Comparison of ENCODE assay signal across 19 cellular contexts in the genomic region with DNA sequence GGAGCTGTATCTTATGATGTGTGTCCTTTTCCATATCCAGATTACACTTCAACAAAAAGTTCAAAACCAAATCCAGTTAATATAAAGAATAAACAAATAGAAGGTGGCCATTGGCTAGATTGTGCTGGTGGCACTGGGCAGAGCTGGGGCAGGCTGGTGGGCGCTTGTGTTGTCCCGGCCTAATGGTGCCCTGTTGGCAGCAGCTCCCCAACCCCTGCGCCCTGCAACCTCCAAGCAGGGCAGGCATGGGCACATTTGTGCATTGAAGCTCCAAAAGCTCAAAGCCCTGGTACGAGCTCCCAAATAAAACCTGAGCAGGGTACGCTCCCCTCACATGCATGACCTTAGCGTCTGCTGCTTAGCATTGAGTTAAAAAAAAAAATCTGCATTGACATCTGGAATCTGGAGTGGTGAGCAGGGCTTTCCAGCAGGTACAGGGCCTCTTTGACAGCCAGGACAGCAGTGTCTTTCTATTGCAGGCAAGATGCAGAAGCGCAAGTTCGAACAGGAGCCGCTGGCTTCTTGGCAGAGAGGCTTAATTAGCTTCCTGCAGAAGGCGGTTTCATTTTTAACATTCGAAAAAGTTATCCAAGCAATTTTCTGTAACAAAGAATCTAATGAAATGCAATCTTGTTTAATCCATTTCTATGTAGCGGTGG. TPM values are rescaled to one million over a fixed set of nuclear protein-coding genes. Genes with fewer than 3 reads are reported as not detected.
A peak's percentile ranks its signal among the peaks of the same experiment; 100 is the strongest.
DNase-seq lines count a peak whose midpoint lies in the region; ATAC-seq lines count a peak whose summit lies in the region.
"Had no signal": no experiment of that assay in that cellular context is flagged by ENCODE, and none has a peak within 500 bp of the region (broad histone marks: within the 10 kb centered on the region; RNA-seq: fewer than 3 reads in every experiment).

No MANE protein-coding gene starts in this region.

- H3K4me1 Mint-ChIP-seq in T-helper 2 cell treated with Interferon-gamma antibody and Interleukin-4, amounts not matched to agents 5 μg/mL and 100 μg/mL, for 36 hours (ENCODE audit: low read depth) = peaks cover 2% of the 10 kb centered on the region
- peaks cover 0 to 5% (median 0%) of the 10 kb centered on the region in 4 donors for H3K4me1 Mint-ChIP-seq in CD4-positive, alpha-beta memory T cell
- no peaks in the 10 kb centered on the region for H3K4me1 Mint-ChIP-seq in activated naive CD8-positive, alpha-beta T cell treated with anti-CD3 and anti-CD28 coated beads, Interleukin-2, amount 10 ng/mL, durations not matched to agents 7 days and 5 days
- H3K4me1 Mint-ChIP-seq: nephron progenitor cell had no signal

- no peak overlapping the region for H2BK120ac ChIP-seq in mesenchymal stem cell (ENCODE audit: low read depth, low read length)

- no peak overlapping the region for H3K18ac ChIP-seq in mesenchymal stem cell (ENCODE audit: low read depth in 1 of 2, low read length in 2 of 2)

- DNase-seq in T-helper 2 cell treated with Interferon-gamma antibody and Interleukin-4, amounts not matched to agents 5 μg/mL and 100 μg/mL, for 36 hours (ENCODE audit: low spot score) = no peak
- no peak for DNase-seq in T-helper 2 cell
- DNase-seq in CD4-positive, alpha-beta memory T cell = no peak
- no peak for DNase-seq in activated naive CD8-positive, alpha-beta T cell treated with anti-CD3 and anti-CD28 coated beads, Interleukin-2, amount 10 ng/mL, durations not matched to agents 7 days and 5 days
- DNase-seq in mesenchymal stem cell = no peak
- DNase-seq in activated effector memory CD4-positive, alpha-beta T cell treated with Interleukin-2 at 50 U/mL for 16 hours = no peak
- DNase-seq: ACHN; adrenal gland; esophagus squamous epithelium; hypothalamus; left lung; nephron progenitor cell; NK-92 treated with Interleukin-12 subunit alpha and Interleukin-12 subunit beta, amount 100 ng/mL, for 24 hours; right lobe of liver; SHP77 treated with DMSO at 0.1 percent for 48 hours; stimulated activated CD4-positive, alpha-beta T cell treated with anti-CD3 and anti-CD28 coated beads, Interleukin-4, amount 100 ng/mL, for 4 hours; uterus had no signal

- no peak overlapping the region for H2BK5ac ChIP-seq in mesenchymal stem cell (ENCODE audit: low read depth, low read length, poor library complexity, severe bottlenecking)

- H3K27ac ChIP-seq in CD4-positive, alpha-beta memory T cell (ENCODE audit: low read depth, low read length) = no peak overlapping the region
- H3K27ac ChIP-seq in mesenchymal stem cell (ENCODE audit: low read length, poor library complexity, severe bottlenecking) = no peak overlapping the region
- H3K27ac ChIP-seq: adrenal gland, left lung, right lobe of liver, uterus had no signal

- CTCF ChIA-PET in CD4-positive, alpha-beta memory T cell (lab: Charles Lee; ENCODE audit: partially characterized antibody) = no interaction called here

- intact Hi-C loops in CD4-positive, alpha-beta memory T cell (cut with micrococcal nuclease) = no loop called here

- peak overlapping the region; percentile 76 for H3K4me3 Mint-ChIP-seq in T-helper 2 cell treated with Interferon-gamma antibody and Interleukin-4, amounts not matched to agents 5 μg/mL and 100 μg/mL, for 36 hours
- H3K4me3 Mint-ChIP-seq in CD4-positive, alpha-beta memory T cell = peak overlapping the region in 7 of 8 donors; percentile 20 to 79 (median 43)
- H3K4me3 Mint-ChIP-seq in activated naive CD8-positive, alpha-beta T cell treated with anti-CD3 and anti-CD28 coated beads, Interleukin-2, amount 10 ng/mL, durations not matched to agents 7 days and 5 days = peak overlapping the region; percentile 25
- H3K4me3 Mint-ChIP-seq: nephron progenitor cell had no signal

- no peak overlapping the region for H3K14ac ChIP-seq in mesenchymal stem cell (ENCODE audit: low read length in 2 of 2)

- 98% methylated on average over 9 of the region's 12 CpGs for WGBS in mesenchymal stem cell

- no peak overlapping the region for H3K23ac ChIP-seq in mesenchymal stem cell (ENCODE audit: low read length in 2 of 2)

- H4K8ac ChIP-seq in mesenchymal stem cell (ENCODE audit: low read length) = no peak overlapping the region

- H3K4me2 ChIP-seq in mesenchymal stem cell (ENCODE audit: low read length, poor library complexity, severe bottlenecking) = no peak overlapping the region

- no peaks in the 10 kb centered on the region for H3K36me3 ChIP-seq in CD4-positive, alpha-beta memory T cell (ENCODE audit: insufficient read depth, low read length)
- H3K36me3 ChIP-seq in mesenchymal stem cell (ENCODE audit: control insufficient read depth in 1 of 2, insufficient read depth in 2 of 2, low read depth in 1 of 2, low read length in 2 of 2) = no peaks in the 10 kb centered on the region
- H3K36me3 ChIP-seq: adrenal gland, esophagus squamous epithelium, left lung, right lobe of liver, uterus had no signal

- no peaks in the 10 kb centered on the region for H3K9me3 ChIP-seq in CD4-positive, alpha-beta memory T cell (ENCODE audit: control insufficient read depth in 1 of 2, low read length in 2 of 2)
- H3K9me3 ChIP-seq in mesenchymal stem cell (ENCODE audit: control insufficient read depth, low read length) = no peaks in the 10 kb centered on the region
- H3K9me3 ChIP-seq: adrenal gland, esophagus squamous epithelium, left lung, right lobe of liver, uterus had no signal

- no peak overlapping the region for H2AFZ ChIP-seq in mesenchymal stem cell (ENCODE audit: low read depth, low read length)

- H3K9ac ChIP-seq in mesenchymal stem cell (ENCODE audit: low read length) = peak overlapping the region; percentile 21

- H3K36me3 Mint-ChIP-seq in T-helper 2 cell treated with Interferon-gamma antibody and Interleukin-4, amounts not matched to agents 5 μg/mL and 100 μg/mL, for 36 hours (ENCODE audit: low read depth) = no peaks in the 10 kb centered on the region
- H3K36me3 Mint-ChIP-seq in CD4-positive, alpha-beta memory T cell = no peaks in the 10 kb centered on the region
- no peaks in the 10 kb centered on the region for H3K36me3 Mint-ChIP-seq in activated naive CD8-positive, alpha-beta T cell treated with anti-CD3 and anti-CD28 coated beads, Interleukin-2, amount 10 ng/mL, durations not matched to agents 7 days and 5 days

- no peaks in the 10 kb centered on the region for H3K27me3 ChIP-seq in CD4-positive, alpha-beta memory T cell (ENCODE audit: insufficient read depth, low read length)
- peaks cover 0 to 13% of the 10 kb centered on the region in 2 experiments for H3K27me3 ChIP-seq in mesenchymal stem cell (ENCODE audit: control insufficient read depth in 1 of 2, insufficient read depth in 1 of 2, low read length in 2 of 2)
- H3K27me3 ChIP-seq: esophagus squamous epithelium, left lung, right lobe of liver, uterus had no signal

- no peak overlapping the region for H3K4me3 ChIP-seq in CD4-positive, alpha-beta memory T cell (ENCODE audit: low read length in 2 of 2)
- H3K4me3 ChIP-seq in mesenchymal stem cell (ENCODE audit: insufficient read depth in 1 of 2, low read depth in 1 of 2, low read length in 2 of 2) = peak overlapping the region in 1 of 2 experiments; percentile 50
- H3K4me3 ChIP-seq: adrenal gland, left lung, right lobe of liver, uterus had no signal

- no peak overlapping the region for H4K91ac ChIP-seq in mesenchymal stem cell (ENCODE audit: low read length)

- no peak overlapping the region for H2BK15ac ChIP-seq in mesenchymal stem cell (ENCODE audit: low read depth, poor library complexity, severe bottlenecking)

- H3K27ac Mint-ChIP-seq in T-helper 2 cell treated with Interferon-gamma antibody and Interleukin-4, amounts not matched to agents 5 μg/mL and 100 μg/mL, for 36 hours = no peak overlapping the region
- H3K27ac Mint-ChIP-seq in CD4-positive, alpha-beta memory T cell = peak overlapping the region in 1 of 7 donors; percentile 55
- no peak overlapping the region for H3K27ac Mint-ChIP-seq in activated naive CD8-positive, alpha-beta T cell treated with anti-CD3 and anti-CD28 coated beads, Interleukin-2, amount 10 ng/mL, durations not matched to agents 7 days and 5 days
- H3K27ac Mint-ChIP-seq: nephron progenitor cell had no signal

- no peaks in the 10 kb centered on the region for H3K9me3 Mint-ChIP-seq in T-helper 2 cell treated with Interferon-gamma antibody and Interleukin-4, amounts not matched to agents 5 μg/mL and 100 μg/mL, for 36 hours
- peaks cover 0 to 1% (median 0%) of the 10 kb centered on the region in 8 donors for H3K9me3 Mint-ChIP-seq in CD4-positive, alpha-beta memory T cell
- no peaks in the 10 kb centered on the region for H3K9me3 Mint-ChIP-seq in activated naive CD8-positive, alpha-beta T cell treated with anti-CD3 and anti-CD28 coated beads, Interleukin-2, amount 10 ng/mL, durations not matched to agents 7 days and 5 days

- POLR2A ChIA-PET in CD4-positive, alpha-beta memory T cell (lab: Charles Lee; ENCODE audit: partially characterized antibody) = interaction anchor here (1.0 kb wide), 1 partner anchor 38 kb away, joined by 4 read pairs; no protein-coding TSS in a partner anchor
- POLR2A ChIA-PET in activated naive CD8-positive, alpha-beta T cell treated with anti-CD3 and anti-CD28 coated beads, Interleukin-2, amount 10 ng/mL, durations not matched to agents 7 days and 5 days (lab: Charles Lee) = no interaction called here

- peaks cover 6% of the 10 kb centered on the region for H3K27me3 Mint-ChIP-seq in T-helper 2 cell treated with Interferon-gamma antibody and Interleukin-4, amounts not matched to agents 5 μg/mL and 100 μg/mL, for 36 hours (ENCODE audit: low read depth)
- no peaks in the 10 kb centered on the region for H3K27me3 Mint-ChIP-seq in CD4-positive, alpha-beta memory T cell
- H3K27me3 Mint-ChIP-seq in activated naive CD8-positive, alpha-beta T cell treated with anti-CD3 and anti-CD28 coated beads, Interleukin-2, amount 10 ng/mL, durations not matched to agents 7 days and 5 days = peaks cover 3% of the 10 kb centered on the region

- H2AK5ac ChIP-seq in mesenchymal stem cell (ENCODE audit: low read length, severe bottlenecking) = no peak overlapping the region

- H2BK12ac ChIP-seq in mesenchymal stem cell (ENCODE audit: low read length in 2 of 2) = no peak overlapping the region

- no peaks in the 10 kb centered on the region for H3K79me1 ChIP-seq in mesenchymal stem cell (replicated peaks; ENCODE audit: low read length, poor library complexity, severe bottlenecking)

- ATAC-seq in activated naive CD8-positive, alpha-beta T cell treated with anti-CD3 and anti-CD28 coated beads, Interleukin-2, amount 10 ng/mL, durations not matched to agents 7 days and 5 days (ENCODE audit: low read depth) = no peak
- ATAC-seq in GM18517 (IDR thresholded peaks at IDR 0.05; ENCODE audit: unreplicated experiment) (no peak), HG03095 (IDR thresholded peaks at IDR 0.05; ENCODE audit: unreplicated experiment) (no peak)
- ATAC-seq: left lung, right lobe of liver had no signal

- no peaks in the 10 kb centered on the region for H3K4me1 ChIP-seq in CD4-positive, alpha-beta memory T cell (ENCODE audit: insufficient read depth, low read length)
- H3K4me1 ChIP-seq in mesenchymal stem cell (ENCODE audit: control insufficient read depth, insufficient read depth, low read depth, low read length) = no peaks in the 10 kb centered on the region
- H3K4me1 ChIP-seq: adrenal gland, left lung, right lobe of liver, uterus had no signal

- no peak overlapping the region for H3K4ac ChIP-seq in mesenchymal stem cell (ENCODE audit: low read depth in 1 of 2, low read length in 2 of 2)

RNA-seq across cellular contexts. Expression of gene NYX, which starts 25.9 kb away (rescaled TPM):
- total RNA-seq in CD4-positive, alpha-beta memory T cell = not detected
- not detected for polyA plus RNA-seq in CD4-positive, alpha-beta memory T cell
- not detected for total RNA-seq in activated naive CD8-positive, alpha-beta T cell treated with anti-CD3 and anti-CD28 coated beads, Interleukin-2, amount 10 ng/mL, durations not matched to agents 7 days and 5 days
- not detected for polyA plus RNA-seq in mesenchymal stem cell (2013, experiment 1 of 2)
- polyA plus RNA-seq in mesenchymal stem cell (2013, experiment 2 of 2) = not detected
- total RNA-seq: adrenal gland, esophagus squamous epithelium, left lung, right lobe of liver, uterus had no signal
- polyA plus RNA-seq: adrenal gland had no signal

Comparison
In these comparisons a context has a peak if more than half of its experiments do, and no peak if none do; other contexts are left out.
1. H3K4me3 Mint-ChIP-seq: peak in every context shown above with its lines; median percentile 76 in T-helper 2 cell treated with Interferon-gamma antibody and Interleukin-4, amounts not matched to agents 5 μg/mL and 100 μg/mL, for 36 hours; 43 in CD4-positive, alpha-beta memory T cell; 25 in activated naive CD8-positive, alpha-beta T cell treated with anti-CD3 and anti-CD28 coated beads, Interleukin-2, amount 10 ng/mL, durations not matched to agents 7 days and 5 days.